Comparison of ENCODE assay signal across 1 cellular context in genomic region chr14:73452341-73453191, GRCh38.
TF ChIP-seq lines count a peak whose summit lies in the region.

No MANE protein-coding gene starts in this region.

TF ChIP-seq in GM12878, 131 proteins besides CTCF, POLR2A, EP300 and RAD21 (continued from another document and continues in another):
- no peak for TF ChIP-seq CUX1 (IDR thresholded peaks at IDR 0.05; ENCODE audit: insufficient replicate concordance, low read depth, low read length)
- no peak for TF ChIP-seq PML (IDR thresholded peaks at IDR 0.05; ENCODE audit: low read length)
- TF ChIP-seq YY1 (IDR thresholded peaks at IDR 0.05; ENCODE audit: low read depth, low read length): no peak
- no peak for TF ChIP-seq MLLT1 (IDR thresholded peaks at IDR 0.05)
- TF ChIP-seq IKZF2 (IDR thresholded peaks at IDR 0.05): peak; percentile 56 to 68
- no peak for TF ChIP-seq CHD2 (IDR thresholded peaks at IDR 0.05; ENCODE audit: borderline replicate concordance, low read depth, low read length)
- peak; percentile 20; the same call in 1 of the 2 replicates for TF ChIP-seq BMI1 (IDR thresholded peaks at IDR 0.05; ENCODE audit: borderline replicate concordance)
- TF ChIP-seq SREBF2 (IDR thresholded peaks at IDR 0.05; ENCODE audit: low read length): no peak
- TF ChIP-seq SIN3A (IDR thresholded peaks at IDR 0.05; ENCODE audit: low read depth, low read length): no peak
- TF ChIP-seq CHD4 (IDR thresholded peaks at IDR 0.05): no peak
- TF ChIP-seq KDM1A (IDR thresholded peaks at IDR 0.05; ENCODE audit: borderline replicate concordance): no peak
- no peak for TF ChIP-seq JUND (IDR thresholded peaks at IDR 0.05; ENCODE audit: low read depth, low read length)
- no peak for TF ChIP-seq REST (IDR thresholded peaks at IDR 0.05; ENCODE audit: low read depth, low read length)
- peak; percentile 68; the same call in 1 of the 2 replicates for TF ChIP-seq SMARCA5 (IDR thresholded peaks at IDR 0.05)
- no peak for TF ChIP-seq NFXL1 (IDR thresholded peaks at IDR 0.05; ENCODE audit: borderline replicate concordance)
- peak; percentile 56 for TF ChIP-seq RUNX3 (IDR thresholded peaks at IDR 0.05; ENCODE audit: low read length)
- no peak for TF ChIP-seq YBX1 (IDR thresholded peaks at IDR 0.05)
- TF ChIP-seq FOS (IDR thresholded peaks at IDR 0.05; ENCODE audit: borderline replicate concordance, extremely low read depth, insufficient read length): no peak
- no peak for TF ChIP-seq GATAD2B (conservative IDR thresholded peaks at IDR 0.05; ENCODE audit: low read depth)
- TF ChIP-seq SUZ12 (IDR thresholded peaks at IDR 0.05; ENCODE audit: unreplicated experiment): no peak
- TF ChIP-seq RCOR1 (conservative IDR thresholded peaks at IDR 0.05; ENCODE audit: low read depth, low read length): no peak
- TF ChIP-seq PAX5 (IDR thresholded peaks at IDR 0.05; ENCODE audit: borderline replicate concordance, low read depth, low read length): no peak
- peak; percentile 59; the same call in 1 of the 2 replicates for TF ChIP-seq NBN (IDR thresholded peaks at IDR 0.05)
- TF ChIP-seq WRNIP1 (IDR thresholded peaks at IDR 0.05; ENCODE audit: borderline replicate concordance, low read depth, low read length): no peak
- no peak for TF ChIP-seq RAD51 (IDR thresholded peaks at IDR 0.05)
- TF ChIP-seq TAF1 (IDR thresholded peaks at IDR 0.05; ENCODE audit: borderline replicate concordance, low read depth, low read length): no peak
- TF ChIP-seq RBBP5 (conservative IDR thresholded peaks at IDR 0.05): no peak
- no peak for TF ChIP-seq BACH1 (IDR thresholded peaks at IDR 0.05; ENCODE audit: borderline replicate concordance)
- no peak for TF ChIP-seq PRDM15 (CRISPR knock-in tag; IDR thresholded peaks at IDR 0.05)
- TF ChIP-seq CBFB (IDR thresholded peaks at IDR 0.05; ENCODE audit: low read depth): no peak
- TF ChIP-seq USF1 (IDR thresholded peaks at IDR 0.05; ENCODE audit: borderline replicate concordance, extremely low read length, insufficient read depth, low read depth, low read length): no peak
- no peak for TF ChIP-seq NFIC (IDR thresholded peaks at IDR 0.05; ENCODE audit: low read depth, low read length)
- TF ChIP-seq ESRRA (IDR thresholded peaks at IDR 0.05; ENCODE audit: low read length): no peak
- TF ChIP-seq PBX3 (IDR thresholded peaks at IDR 0.05; ENCODE audit: insufficient replicate concordance, low read depth, low read length): no peak
- TF ChIP-seq IKZF1 (conservative IDR thresholded peaks at IDR 0.05): 0 out of 2 replicates have a peak, but pooled peaks have one; percentile 61
- TF ChIP-seq GABPA (IDR thresholded peaks at IDR 0.05; ENCODE audit: low read depth): no peak
- TF ChIP-seq SIX5 (IDR thresholded peaks at IDR 0.05; ENCODE audit: low read depth, low read length, severe bottlenecking): no peak
- TF ChIP-seq MEF2A (IDR thresholded peaks at IDR 0.05; ENCODE audit: insufficient read depth, low read depth, low read length): no peak
- TF ChIP-seq PKNOX1 (IDR thresholded peaks at IDR 0.05): no peak
- peak; percentile 37; the same call in 1 of the 2 replicates for TF ChIP-seq EED (IDR thresholded peaks at IDR 0.05; ENCODE audit: low read depth)
- TF ChIP-seq ZSCAN29 (IDR thresholded peaks at IDR 0.05): no peak
- peak; percentile 11 for TF ChIP-seq SKIL (IDR thresholded peaks at IDR 0.05; ENCODE audit: low read depth, poor library complexity, severe bottlenecking)
